8 cellular contexts compared by ENCODE assay signal in the genomic region with DNA sequence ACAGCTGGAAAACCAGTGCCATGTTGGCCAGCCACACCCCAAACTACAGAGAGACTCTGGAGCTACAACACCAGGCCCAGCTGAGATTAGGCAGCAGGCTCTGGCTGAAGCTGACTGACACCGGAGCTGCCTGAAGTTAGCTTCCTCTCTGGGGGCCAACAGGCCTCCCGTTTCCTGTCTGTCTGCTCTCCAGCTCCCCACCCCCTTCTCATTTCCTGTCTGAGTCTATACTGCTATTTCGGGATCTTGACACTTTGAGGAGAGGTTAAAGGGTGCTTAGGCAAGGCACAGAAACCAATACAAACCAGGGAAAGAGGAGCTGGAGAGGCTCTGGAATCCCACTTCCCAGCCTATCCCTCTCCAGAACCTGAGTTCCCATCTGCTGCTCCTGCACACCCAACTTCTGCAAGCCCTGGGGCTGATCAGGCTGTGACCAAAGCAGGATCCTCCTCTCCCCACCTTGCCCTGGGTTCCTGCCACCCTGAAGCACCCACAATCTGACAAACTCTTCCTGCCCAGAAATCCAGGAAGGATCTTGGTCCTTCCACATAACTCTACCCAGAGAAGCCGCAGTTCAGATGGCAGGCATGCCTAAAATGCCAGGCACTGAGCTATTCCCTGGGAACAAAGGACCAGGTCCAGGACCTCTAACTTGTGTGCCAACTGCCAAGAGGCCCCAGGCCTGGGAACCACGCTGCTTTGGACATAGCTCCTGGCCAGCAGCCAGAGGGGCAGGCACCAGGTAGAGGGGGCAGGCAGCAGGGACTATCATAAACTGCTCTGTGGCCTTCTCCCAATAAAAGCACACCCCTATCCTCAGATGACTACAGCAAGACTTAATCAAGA. TPM values are rescaled to one million over a fixed set of nuclear protein-coding genes. Genes with fewer than 3 reads are reported as not detected.
DNase-seq lines count a peak whose midpoint lies in the region; ATAC-seq, FAIRE-seq and TF ChIP-seq lines count a peak whose summit lies in the region.

No MANE protein-coding gene starts in this region.

- TF ChIP-seq POLR2A in erythroblast (IDR thresholded peaks at IDR 0.05; ENCODE audit: low read length), result no peak

- H4K20me1 ChIP-seq in OCI-LY7 (ENCODE audit: insufficient read depth, low read length), result no peaks in the 10 kb centered on the region

- peak overlapping the region; percentile 88 for H3K4me2 ChIP-seq in OCI-LY7 (ENCODE audit: low read length)

- H3K27me3 Mint-ChIP-seq in activated T-cell treated with anti-CD3 and anti-CD28 coated beads, Interleukin-2, amount 50 U/mL, for 4 hours (ENCODE audit: low read depth), result no peaks in the 10 kb centered on the region
- H3K27me3 Mint-ChIP-seq in type B pancreatic cell, result no peaks in the 10 kb centered on the region

- H3K27ac ChIP-seq in OCI-LY7 (ENCODE audit: low read depth, low read length, poor library complexity, severe bottlenecking), result peak overlapping the region; percentile 86

- FAIRE-seq in GM18507 (lab: Jason Lieb, UNC), result peak; percentile 97

- H3K4me1 ChIP-seq in OCI-LY7 (ENCODE audit: insufficient read depth, low read length, poor library complexity, severe bottlenecking), result peaks cover 75% of the 10 kb centered on the region

- BruUV-seq in OCI-LY7 (replicated peaks; lab: Mats Ljungman, UMichigan), result no TSS peak

- DNase-seq in GM18507 (ENCODE audit: extremely low spot score, insufficient read length, low read depth) (peak; percentile 73), OCI-LY7 (ENCODE audit: low spot score) (peak; percentile 94), foreskin fibroblast (peak; percentile 91 to 92), posterior vena cava (ENCODE audit: low spot score) (peak; percentile 89), type B pancreatic cell (ENCODE audit: extremely low spot score, unreplicated experiment) (no peak), erythroblast (lab: John Stamatoyannopoulos, UW) (no peak)
- DNase-seq in activated T-cell treated with anti-CD3 and anti-CD28 coated beads, Interleukin-2, amount 50 U/mL, for 4 hours, result peak; percentile 62

- peak overlapping the region; percentile 44 for H3K27ac Mint-ChIP-seq in type B pancreatic cell

- POLR2A ChIA-PET in OCI-LY7 (lab: Charles Lee), result interaction anchor here (0.6 to 4.1 kb wide), 13 partner anchors 8 to 1526 kb away, joined by 3 to 28 read pairs (median 4); no protein-coding TSS in a partner anchor

- H3K4me3 ChIP-seq in OCI-LY7 (ENCODE audit: low read depth, low read length, poor library complexity, severe bottlenecking), result peak overlapping the region; percentile 60
- H3K4me3 ChIP-seq in foreskin fibroblast (ENCODE audit: low read depth in 1 of 2, low read length in 2 of 2), result no peak overlapping the region

- ATAC-seq in HG02884 (IDR thresholded peaks at IDR 0.05; ENCODE audit: unreplicated experiment), result peak; percentile 47
- ATAC-seq in activated T-cell treated with anti-CD3 and anti-CD28 coated beads, Interleukin-2, amount 50 U/mL, for 4 hours, result peak; percentile 81

- no peaks in the 10 kb centered on the region for H3K9me3 ChIP-seq in OCI-LY7 (ENCODE audit: low read length)

- CTCF ChIA-PET in OCI-LY7 (lab: Charles Lee; ENCODE audit: unreplicated experiment), result interaction anchor here (0.7 to 2.4 kb wide), 6 partner anchors 8 to 78 kb away, joined by 3 to 11 read pairs (median 4); partner anchors contain the start of gene TMBIM6

- peaks cover 25% of the 10 kb centered on the region for H3K36me3 Mint-ChIP-seq in activated T-cell treated with anti-CD3 and anti-CD28 coated beads, Interleukin-2, amount 50 U/mL, for 4 hours (ENCODE audit: insufficient read depth)
- H3K36me3 Mint-ChIP-seq in type B pancreatic cell, result no peaks in the 10 kb centered on the region

- H3K36me3 ChIP-seq in OCI-LY7 (ENCODE audit: insufficient read depth, low read length), result peaks cover 26% of the 10 kb centered on the region

- H3K9me3 Mint-ChIP-seq in activated T-cell treated with anti-CD3 and anti-CD28 coated beads, Interleukin-2, amount 50 U/mL, for 4 hours, result no peaks in the 10 kb centered on the region
- H3K9me3 Mint-ChIP-seq in type B pancreatic cell, result no peaks in the 10 kb centered on the region

- no peak overlapping the region for H2AFZ ChIP-seq in OCI-LY7 (ENCODE audit: low read length)

- TF ChIP-seq CTCF in OCI-LY7 (conservative IDR thresholded peaks at IDR 0.05; ENCODE audit: low read length) (no peak), foreskin fibroblast (IDR thresholded peaks at IDR 0.05; ENCODE audit: low read depth, low read length) (no peak), type B pancreatic cell (conservative IDR thresholded peaks at IDR 0.05) (no peak)

- H3K9me2 ChIP-seq in OCI-LY7 (ENCODE audit: insufficient read depth, low read length), result no peaks in the 10 kb centered on the region

- H3K4me3 Mint-ChIP-seq in activated T-cell treated with anti-CD3 and anti-CD28 coated beads, Interleukin-2, amount 50 U/mL, for 4 hours, result peak overlapping the region; percentile 60
- H3K4me3 Mint-ChIP-seq in type B pancreatic cell, result peak overlapping the region; percentile 39

- intact Hi-C loops in OCI-LY7 (cut with micrococcal nuclease; ENCODE audit: unreplicated experiment), result loop anchor here (1.0 to 2.0 kb wide), 2 partner anchors 36 to 44 kb away; partner anchors contain the start of gene FMNL3
- intact Hi-C loops in posterior vena cava (cut with DNase I), result no loop called here

- peaks cover 77% of the 10 kb centered on the region for H3K4me1 Mint-ChIP-seq in activated T-cell treated with anti-CD3 and anti-CD28 coated beads, Interleukin-2, amount 50 U/mL, for 4 hours (ENCODE audit: low read depth)
- peaks cover 18% of the 10 kb centered on the region for H3K4me1 Mint-ChIP-seq in type B pancreatic cell (ENCODE audit: unreplicated experiment)

- H3K79me2 ChIP-seq in OCI-LY7 (ENCODE audit: insufficient read depth, low read depth, low read length), result no peaks in the 10 kb centered on the region; the same call in 1 of the 2 replicates

RNA-seq across cellular contexts. Expression of gene PRPF40B, which starts 39.9 kb away (rescaled TPM):
- total RNA-seq in OCI-LY7 (2014; rRNA removed; shearing (Covaris generic)), result 11.3 and 17.0 TPM in 2 replicates
- 25.4 and 26.3 TPM in 2 replicates for total RNA-seq in OCI-LY7 (2022)
- 10 to 100 TPM in 2 of 3 donors, 1 to 10 TPM in 1; 8.0 to 10.9 (median 10.6) TPM for total RNA-seq in activated T-cell treated with anti-CD3 and anti-CD28 coated beads, Interleukin-2, amount 50 U/mL, for 4 hours
- 10 to 100 TPM; 16.2 to 20.7 TPM for total RNA-seq in posterior vena cava
- 25.0 and 35.4 TPM in 2 replicates for total RNA-seq in type B pancreatic cell (ENCODE audit: low replicate concordance)

RNA-seq across cellular contexts. Expression of gene FMNL3, which starts 44.0 kb away (rescaled TPM):
- 28.7 and 29.6 TPM in 2 replicates for total RNA-seq in OCI-LY7 (2014; rRNA removed; shearing (Covaris generic))
- 13.8 and 15.6 TPM in 2 replicates for total RNA-seq in OCI-LY7 (2022)
- 10 to 100 TPM; 22.1 to 24.0 (median 23.6) TPM for total RNA-seq in activated T-cell treated with anti-CD3 and anti-CD28 coated beads, Interleukin-2, amount 50 U/mL, for 4 hours
- total RNA-seq in posterior vena cava, result 10 to 100 TPM; 16.6 to 27.9 TPM
- 2.5 and 21.1 TPM in 2 replicates for total RNA-seq in type B pancreatic cell (ENCODE audit: low replicate concordance)

RNA-seq across cellular contexts. Expression of gene FAM186B, which starts 57.8 kb away (rescaled TPM):
- 0.21 and 0.60 TPM in 2 replicates for total RNA-seq in OCI-LY7 (2014; rRNA removed; shearing (Covaris generic))
- total RNA-seq in OCI-LY7 (2022), result 2.4 and 2.8 TPM in 2 replicates
- total RNA-seq in activated T-cell treated with anti-CD3 and anti-CD28 coated beads, Interleukin-2, amount 50 U/mL, for 4 hours, result under 1 TPM; 0.28 to 0.38 (median 0.37) TPM
- under 1 TPM in 1 of 2 donors, not detected in 1; 0.14 TPM for total RNA-seq in posterior vena cava
- 0.14 and 0.21 TPM in 2 replicates for total RNA-seq in type B pancreatic cell (ENCODE audit: low replicate concordance)

Comparison
In these comparisons a context has a peak if more than half of its experiments do, and no peak if none do; other contexts are left out.
1. DNase-seq: peak in GM18507 (single experiment), OCI-LY7 (single experiment), activated T-cell treated with anti-CD3 and anti-CD28 coated beads, Interleukin-2, amount 50 U/mL, for 4 hours (single experiment), foreskin fibroblast (2 of 2) and posterior vena cava (single experiment); none in type B pancreatic cell (single experiment) and erythroblast (0 of 2).